8 cellular contexts compared by ENCODE assay signal in the genomic region with DNA sequence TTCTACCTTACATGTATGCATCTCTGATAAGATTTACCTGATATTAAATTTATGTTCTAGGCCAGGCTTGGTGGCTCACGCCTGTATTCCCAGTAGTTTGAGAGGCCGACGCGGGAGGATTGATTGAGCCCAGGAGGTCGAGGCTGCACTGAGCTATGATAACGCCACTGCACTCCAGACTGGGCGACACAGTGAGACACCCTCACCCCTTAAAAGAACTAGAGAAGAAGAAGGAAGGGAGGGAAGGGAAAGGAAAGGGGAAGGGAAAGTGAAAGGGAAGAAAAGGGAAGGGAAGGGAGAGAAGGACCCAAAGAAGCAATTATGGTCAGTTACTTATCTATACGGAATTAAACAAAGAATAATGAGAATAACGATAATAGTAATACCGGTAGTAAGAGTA. TPM values are rescaled to one million over a fixed set of nuclear protein-coding genes. Genes with fewer than 3 reads are reported as not detected.
DNase-seq lines count a peak whose midpoint lies in the region; ATAC-seq and TF ChIP-seq lines count a peak whose summit lies in the region.

No MANE protein-coding gene starts in this region.

- H3K4me1 Mint-ChIP-seq in central memory CD8-positive, alpha-beta T cell, result peaks cover 22% of the 10 kb centered on the region
- H3K4me1 Mint-ChIP-seq in nephron, result no peaks in the 10 kb centered on the region

- H3K9me3 ChIP-seq in BE2C (no peaks in the 10 kb centered on the region), KOPT-K1 (ENCODE audit: insufficient read depth, low read length, poor library complexity, severe bottlenecking) (no peaks in the 10 kb centered on the region), MG63 (0 out of 2 replicates have a peak, but pooled peaks cover 2% of the 10 kb centered on the region)

- H3K9me3 Mint-ChIP-seq in central memory CD8-positive, alpha-beta T cell, result no peaks in the 10 kb centered on the region
- peaks cover 4% of the 10 kb centered on the region for H3K9me3 Mint-ChIP-seq in nephron

- peak overlapping the region; percentile 90 for H3K4me3 Mint-ChIP-seq in central memory CD8-positive, alpha-beta T cell
- H3K4me3 Mint-ChIP-seq in nephron, result peak overlapping the region; percentile 72 to 91 (median 75)

- H3K27me3 ChIP-seq in BE2C, result no peaks in the 10 kb centered on the region
- H3K27me3 ChIP-seq in MG63, result no peaks in the 10 kb centered on the region
- no peaks in the 10 kb centered on the region for H3K27me3 ChIP-seq in brain microvascular endothelial cell (replicated peaks)

- H3K36me3 ChIP-seq in BE2C, result peaks cover 19% of the 10 kb centered on the region
- peaks cover 9% of the 10 kb centered on the region for H3K36me3 ChIP-seq in KOPT-K1 (ENCODE audit: insufficient read depth, low read length)
- H3K36me3 ChIP-seq in MG63, result peaks cover 13% of the 10 kb centered on the region
- no peaks in the 10 kb centered on the region for H3K36me3 ChIP-seq in brain microvascular endothelial cell (replicated peaks)

- no peak for ATAC-seq in central memory CD8-positive, alpha-beta T cell (replicated peaks; ENCODE audit: extremely low read depth, poor library complexity, severe bottlenecking)

- peak overlapping the region; percentile 94 for H3K27ac Mint-ChIP-seq in central memory CD8-positive, alpha-beta T cell (ENCODE audit: low read depth)
- peak overlapping the region; percentile 96 to 99 (median 98) for H3K27ac Mint-ChIP-seq in nephron

- TF ChIP-seq CTCF in BE2C (IDR thresholded peaks at IDR 0.05; ENCODE audit: low read depth, low read length) (no peak), nephron (IDR thresholded peaks at IDR 0.05; ENCODE audit: unreplicated experiment in 3 of 3) (no peak), brain microvascular endothelial cell (IDR thresholded peaks at IDR 0.05; ENCODE audit: low read depth, low read length, missing control alignments) (no peak)

- no peak for DNase-seq in BE2C
- no peak for DNase-seq in central memory CD8-positive, alpha-beta T cell (ENCODE audit: low spot score in 2 of 2)
- no peak for DNase-seq in MG63
- no peak for DNase-seq in GM19240 (ENCODE audit: insufficient read length, low spot score)
- DNase-seq in NCI-H510A (lab: John Stamatoyannopoulos, UW), result no peak
- DNase-seq in brain microvascular endothelial cell, result no peak

- H3K4me1 ChIP-seq in BE2C, result no peaks in the 10 kb centered on the region

- peaks cover 6% of the 10 kb centered on the region for H3K36me3 Mint-ChIP-seq in central memory CD8-positive, alpha-beta T cell (ENCODE audit: insufficient read depth)
- H3K36me3 Mint-ChIP-seq in nephron (ENCODE audit: low read depth), result peaks cover 19% of the 10 kb centered on the region

- H3K4me3 ChIP-seq in BE2C (ENCODE audit: low read depth, low read length) (peak overlapping the region; percentile 85), MG63 (no peak overlapping the region), brain microvascular endothelial cell (ENCODE audit: low read depth, low read length) (no peak overlapping the region)

- in situ Hi-C loops in brain microvascular endothelial cell (cut with HindIII; ENCODE audit: low pct_ligation_motif_present, low sequenced_read_pairs), result no loop called here

- no peaks in the 10 kb centered on the region for H3K27me3 Mint-ChIP-seq in central memory CD8-positive, alpha-beta T cell
- no peaks in the 10 kb centered on the region for H3K27me3 Mint-ChIP-seq in nephron (ENCODE audit: low read depth)

- H3K27ac ChIP-seq in KOPT-K1 (ENCODE audit: low read depth, low read length, poor library complexity, severe bottlenecking), result peak overlapping the region; percentile 25
- no peak overlapping the region for H3K27ac ChIP-seq in brain microvascular endothelial cell

RNA-seq across cellular contexts. Expression of gene RFK, which starts 1.2 kb away (rescaled TPM):
- polyA plus RNA-seq in BE2C (2012; ENCODE audit: insufficient read depth, insufficient read length, low read depth), result 20.6 TPM
- 45.1 and 46.6 TPM in 2 replicates for total RNA-seq in MG63 (2014; rRNA removed; shearing (Covaris generic); ENCODE audit: low replicate concordance)
